1 cellular context compared by ENCODE assay signal in the genomic region with DNA sequence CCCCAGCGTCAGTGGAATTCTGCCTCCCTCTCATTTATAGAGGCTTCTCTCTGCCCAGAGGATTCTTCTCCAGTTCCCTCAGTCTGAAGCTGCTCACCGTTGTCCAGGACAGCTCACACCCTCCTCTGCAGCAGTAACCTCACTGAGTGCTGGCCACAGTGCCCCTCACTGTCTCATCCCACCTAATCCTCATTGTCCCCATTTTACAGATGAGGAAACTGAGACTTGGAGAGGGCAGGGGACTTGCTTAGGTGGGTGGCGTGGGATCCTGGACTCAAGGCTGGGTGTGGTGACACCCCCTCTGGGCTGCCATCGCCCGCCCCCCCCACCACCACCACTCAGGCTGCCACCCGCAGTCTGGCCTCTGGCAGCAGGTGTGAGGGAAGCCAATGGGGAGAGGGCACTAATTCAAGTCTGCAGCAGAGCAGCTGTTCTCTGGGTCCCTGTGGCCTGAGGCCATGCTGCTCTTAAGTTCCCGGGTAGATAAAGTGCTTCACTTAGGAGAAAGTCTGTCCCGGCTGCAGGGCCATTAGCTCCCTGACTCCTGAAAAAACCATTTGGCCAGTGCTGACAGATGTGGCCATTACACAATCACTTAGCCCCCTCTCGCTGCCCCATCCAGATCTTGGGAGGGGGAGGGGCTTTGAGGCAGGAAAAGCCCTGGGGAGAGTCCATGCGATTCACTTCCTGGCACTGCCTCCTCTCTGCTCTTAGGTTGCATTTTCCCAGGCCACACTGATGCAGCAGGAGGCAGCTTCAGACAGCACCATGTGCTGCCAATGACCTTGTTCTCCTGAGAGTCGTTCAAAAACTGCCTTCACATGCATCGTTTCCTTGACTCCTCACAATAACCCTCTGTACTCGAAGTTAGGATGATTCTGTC.
A peak's percentile ranks its signal among the peaks of the same experiment; 100 is the strongest.
TF ChIP-seq lines count a peak whose summit lies in the region.

No MANE protein-coding gene starts in this region.

TF ChIP-seq in K562, 482 proteins besides CTCF, POLR2A, EP300 and RAD21:
- TF ChIP-seq ZKSCAN8 (CRISPR knock-in tag; IDR thresholded peaks at IDR 0.05) = no peak
- TF ChIP-seq, protein P1, sequence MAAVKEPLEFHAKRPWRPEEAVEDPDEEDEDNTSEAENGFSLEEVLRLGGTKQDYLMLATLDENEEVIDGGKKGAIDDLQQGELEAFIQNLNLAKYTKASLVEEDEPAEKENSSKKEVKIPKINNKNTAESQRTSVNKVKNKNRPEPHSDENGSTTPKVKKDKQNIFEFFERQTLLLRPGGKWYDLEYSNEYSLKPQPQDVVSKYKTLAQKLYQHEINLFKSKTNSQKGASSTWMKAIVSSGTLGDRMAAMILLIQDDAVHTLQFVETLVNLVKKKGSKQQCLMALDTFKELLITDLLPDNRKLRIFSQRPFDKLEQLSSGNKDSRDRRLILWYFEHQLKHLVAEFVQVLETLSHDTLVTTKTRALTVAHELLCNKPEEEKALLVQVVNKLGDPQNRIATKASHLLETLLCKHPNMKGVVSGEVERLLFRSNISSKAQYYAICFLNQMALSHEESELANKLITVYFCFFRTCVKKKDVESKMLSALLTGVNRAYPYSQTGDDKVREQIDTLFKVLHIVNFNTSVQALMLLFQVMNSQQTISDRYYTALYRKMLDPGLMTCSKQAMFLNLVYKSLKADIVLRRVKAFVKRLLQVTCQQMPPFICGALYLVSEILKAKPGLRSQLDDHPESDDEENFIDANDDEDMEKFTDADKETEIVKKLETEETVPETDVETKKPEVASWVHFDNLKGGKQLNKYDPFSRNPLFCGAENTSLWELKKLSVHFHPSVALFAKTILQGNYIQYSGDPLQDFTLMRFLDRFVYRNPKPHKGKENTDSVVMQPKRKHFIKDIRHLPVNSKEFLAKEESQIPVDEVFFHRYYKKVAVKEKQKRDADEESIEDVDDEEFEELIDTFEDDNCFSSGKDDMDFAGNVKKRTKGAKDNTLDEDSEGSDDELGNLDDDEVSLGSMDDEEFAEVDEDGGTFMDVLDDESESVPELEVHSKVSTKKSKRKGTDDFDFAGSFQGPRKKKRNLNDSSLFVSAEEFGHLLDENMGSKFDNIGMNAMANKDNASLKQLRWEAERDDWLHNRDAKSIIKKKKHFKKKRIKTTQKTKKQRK (IDR thresholded peaks at IDR 0.05; ENCODE audit: borderline replicate concordance, low read depth, low read length) = no peak
- 0 out of 2 replicates have a peak, but pooled peaks have one; percentile 29 for TF ChIP-seq ADNP (tag; IDR thresholded peaks at IDR 0.05)
- 0 out of 2 replicates have a peak, but pooled peaks have one; percentile 7 for TF ChIP-seq CEBPB (tag; IDR thresholded peaks at IDR 0.05)
- peak; percentile 44 for TF ChIP-seq MEIS2 (IDR thresholded peaks at IDR 0.05; ENCODE audit: partially characterized antibody)
- TF ChIP-seq, protein P2, sequence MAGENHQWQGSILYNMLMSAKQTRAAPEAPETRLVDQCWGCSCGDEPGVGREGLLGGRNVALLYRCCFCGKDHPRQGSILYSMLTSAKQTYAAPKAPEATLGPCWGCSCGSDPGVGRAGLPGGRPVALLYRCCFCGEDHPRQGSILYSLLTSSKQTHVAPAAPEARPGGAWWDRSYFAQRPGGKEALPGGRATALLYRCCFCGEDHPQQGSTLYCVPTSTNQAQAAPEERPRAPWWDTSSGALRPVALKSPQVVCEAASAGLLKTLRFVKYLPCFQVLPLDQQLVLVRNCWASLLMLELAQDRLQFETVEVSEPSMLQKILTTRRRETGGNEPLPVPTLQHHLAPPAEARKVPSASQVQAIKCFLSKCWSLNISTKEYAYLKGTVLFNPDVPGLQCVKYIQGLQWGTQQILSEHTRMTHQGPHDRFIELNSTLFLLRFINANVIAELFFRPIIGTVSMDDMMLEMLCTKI (IDR thresholded peaks at IDR 0.05; ENCODE audit: partially characterized antibody) = no peak
- TF ChIP-seq, protein P3, sequence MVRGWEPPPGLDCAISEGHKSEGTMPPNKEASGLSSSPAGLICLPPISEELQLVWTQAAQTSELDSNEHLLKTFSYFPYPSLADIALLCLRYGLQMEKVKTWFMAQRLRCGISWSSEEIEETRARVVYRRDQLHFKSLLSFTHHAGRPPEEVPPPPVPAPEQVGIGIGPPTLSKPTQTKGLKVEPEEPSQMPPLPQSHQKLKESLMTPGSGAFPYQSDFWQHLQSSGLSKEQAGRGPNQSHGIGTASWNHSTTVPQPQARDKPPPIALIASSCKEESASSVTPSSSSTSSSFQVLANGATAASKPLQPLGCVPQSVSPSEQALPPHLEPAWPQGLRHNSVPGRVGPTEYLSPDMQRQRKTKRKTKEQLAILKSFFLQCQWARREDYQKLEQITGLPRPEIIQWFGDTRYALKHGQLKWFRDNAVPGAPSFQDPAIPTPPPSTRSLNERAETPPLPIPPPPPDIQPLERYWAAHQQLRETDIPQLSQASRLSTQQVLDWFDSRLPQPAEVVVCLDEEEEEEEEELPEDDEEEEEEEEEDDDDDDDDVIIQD (CRISPR knock-in tag; IDR thresholded peaks at IDR 0.05) = no peak
- TF ChIP-seq NRF1 (conservative IDR thresholded peaks at IDR 0.05 in 1 of 2, IDR thresholded peaks at IDR 0.05 in 1 of 2) = no peak
- TF ChIP-seq, protein P4, sequence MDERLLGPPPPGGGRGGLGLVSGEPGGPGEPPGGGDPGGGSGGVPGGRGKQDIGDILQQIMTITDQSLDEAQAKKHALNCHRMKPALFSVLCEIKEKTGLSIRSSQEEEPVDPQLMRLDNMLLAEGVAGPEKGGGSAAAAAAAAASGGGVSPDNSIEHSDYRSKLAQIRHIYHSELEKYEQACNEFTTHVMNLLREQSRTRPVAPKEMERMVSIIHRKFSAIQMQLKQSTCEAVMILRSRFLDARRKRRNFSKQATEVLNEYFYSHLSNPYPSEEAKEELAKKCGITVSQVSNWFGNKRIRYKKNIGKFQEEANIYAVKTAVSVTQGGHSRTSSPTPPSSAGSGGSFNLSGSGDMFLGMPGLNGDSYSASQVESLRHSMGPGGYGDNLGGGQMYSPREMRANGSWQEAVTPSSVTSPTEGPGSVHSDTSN (CRISPR knock-in tag; IDR thresholded peaks at IDR 0.05; ENCODE audit: low read depth) = no peak
- TF ChIP-seq, protein P4 (tag; conservative IDR thresholded peaks at IDR 0.05; ENCODE audit: low read depth) = no peak
- TF ChIP-seq, protein P5, sequence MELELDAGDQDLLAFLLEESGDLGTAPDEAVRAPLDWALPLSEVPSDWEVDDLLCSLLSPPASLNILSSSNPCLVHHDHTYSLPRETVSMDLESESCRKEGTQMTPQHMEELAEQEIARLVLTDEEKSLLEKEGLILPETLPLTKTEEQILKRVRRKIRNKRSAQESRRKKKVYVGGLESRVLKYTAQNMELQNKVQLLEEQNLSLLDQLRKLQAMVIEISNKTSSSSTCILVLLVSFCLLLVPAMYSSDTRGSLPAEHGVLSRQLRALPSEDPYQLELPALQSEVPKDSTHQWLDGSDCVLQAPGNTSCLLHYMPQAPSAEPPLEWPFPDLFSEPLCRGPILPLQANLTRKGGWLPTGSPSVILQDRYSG (tag; conservative IDR thresholded peaks at IDR 0.05; ENCODE audit: low read depth) = no peak
- TF ChIP-seq ZNF699 (CRISPR knock-in tag; IDR thresholded peaks at IDR 0.05; ENCODE audit: insufficient replicate concordance) = no peak
- no peak for TF ChIP-seq MCM7 (IDR thresholded peaks at IDR 0.05)
- TF ChIP-seq PML (IDR thresholded peaks at IDR 0.05; ENCODE audit: low read length) = no peak
- no peak for TF ChIP-seq CC2D1A (IDR thresholded peaks at IDR 0.05)
